Comparison of ENCODE assay signal across 8 cellular contexts in genomic region chr10:119543814-119544642, GRCh38. TPM values are rescaled to one million over a fixed set of nuclear protein-coding genes. Genes with fewer than 3 reads are reported as not detected.
DNase-seq lines count a peak whose midpoint lies in the region; ATAC-seq lines count a peak whose summit lies in the region.

No MANE protein-coding gene starts in this region.

- peak overlapping the region; percentile 79 for H3K4me3 Mint-ChIP-seq in activated CD4-positive, alpha-beta T cell treated with anti-CD3 and anti-CD28 coated beads, Interleukin-2, amount 10 ng/mL, durations not matched to agents 7 days and 5 days
- H3K4me3 Mint-ChIP-seq in activated CD4-positive, alpha-beta memory T cell treated with anti-CD3 and anti-CD28 coated beads, Interleukin-2, amount 10 ng/mL, durations not matched to agents 7 days and 5 days, result peak overlapping the region; percentile 78
- peak overlapping the region; percentile 75 for H3K4me3 Mint-ChIP-seq in stimulated activated memory B cell treated with anti-CD40 and anti-IgM and Interleukin-4, amounts not matched to agents 10 μg/mL and 1 μg/mL and 100 μg/mL, for 72 hours

- POLR2A ChIA-PET in activated CD4-positive, alpha-beta T cell treated with anti-CD3 and anti-CD28 coated beads, Interleukin-2, amount 10 ng/mL, durations not matched to agents 7 days and 5 days (lab: Charles Lee), result no interaction called here
- POLR2A ChIA-PET in activated CD4-positive, alpha-beta memory T cell treated with anti-CD3 and anti-CD28 coated beads, Interleukin-2, amount 10 ng/mL, durations not matched to agents 7 days and 5 days (lab: Charles Lee), result interaction anchor here (0.7 to 4.9 kb wide), 12 partner anchors 14 to 344 kb away, joined by 3 to 43 read pairs (median 7); partner anchors contain the start of genes BAG3 and GRK5

- no peak for ATAC-seq in stimulated activated memory B cell treated with anti-CD40 and anti-IgM and Interleukin-4, amounts not matched to agents 10 μg/mL and 1 μg/mL and 100 μg/mL, for 72 hours
- no peak for ATAC-seq in HG03432 (IDR thresholded peaks at IDR 0.05; ENCODE audit: unreplicated experiment)

- H3K9ac ChIP-seq in iPS-15b (ENCODE audit: low read depth, low read length), result no peak overlapping the region

- DNase-seq in activated CD4-positive, alpha-beta T cell treated with anti-CD3 and anti-CD28 coated beads, Interleukin-2, amount 10 ng/mL, durations not matched to agents 7 days and 5 days, result no peak
- DNase-seq in activated CD4-positive, alpha-beta T cell treated with anti-CD3 and anti-CD28 coated beads for 48 hours, result no peak
- no peak for DNase-seq in activated CD4-positive, alpha-beta memory T cell treated with anti-CD3 and anti-CD28 coated beads, Interleukin-2, amount 10 ng/mL, durations not matched to agents 7 days and 5 days
- DNase-seq in NOMO-1 treated with DMSO at 0.1 percent for 48 hours (lab: John Stamatoyannopoulos, UW; ENCODE audit: unreplicated experiment), result no peak
- no peak for DNase-seq in activated gamma-delta T cell treated with Interleukin-2 at 50 U/mL for 16 hours

- H3K9me3 Mint-ChIP-seq in activated CD4-positive, alpha-beta T cell treated with anti-CD3 and anti-CD28 coated beads, Interleukin-2, amount 10 ng/mL, durations not matched to agents 7 days and 5 days, result no peaks in the 10 kb centered on the region
- H3K9me3 Mint-ChIP-seq in activated CD4-positive, alpha-beta memory T cell treated with anti-CD3 and anti-CD28 coated beads, Interleukin-2, amount 10 ng/mL, durations not matched to agents 7 days and 5 days, result no peaks in the 10 kb centered on the region
- no peaks in the 10 kb centered on the region for H3K9me3 Mint-ChIP-seq in stimulated activated memory B cell treated with anti-CD40 and anti-IgM and Interleukin-4, amounts not matched to agents 10 μg/mL and 1 μg/mL and 100 μg/mL, for 72 hours

- CTCF ChIA-PET in activated CD4-positive, alpha-beta T cell treated with anti-CD3 and anti-CD28 coated beads, Interleukin-2, amount 10 ng/mL, durations not matched to agents 7 days and 5 days (lab: Charles Lee), result interaction anchor here (0.6 to 3.1 kb wide), 16 partner anchors 11 to 345 kb away, joined by 3 to 13 read pairs (median 6); no protein-coding TSS in a partner anchor
- CTCF ChIA-PET in activated CD4-positive, alpha-beta memory T cell treated with anti-CD3 and anti-CD28 coated beads, Interleukin-2, amount 10 ng/mL, durations not matched to agents 7 days and 5 days (lab: Charles Lee), result interaction anchor here (0.5 to 6.3 kb wide), 21 partner anchors 9 to 466 kb away, joined by 3 to 39 read pairs (median 5); partner anchors contain the start of gene GRK5

- no peaks in the 10 kb centered on the region for H3K9me3 ChIP-seq in iPS-15b (ENCODE audit: control insufficient read depth, insufficient read depth, low read length)

- H3K27me3 Mint-ChIP-seq in activated CD4-positive, alpha-beta T cell treated with anti-CD3 and anti-CD28 coated beads, Interleukin-2, amount 10 ng/mL, durations not matched to agents 7 days and 5 days, result peaks cover 19% of the 10 kb centered on the region
- peaks cover 34% of the 10 kb centered on the region for H3K27me3 Mint-ChIP-seq in activated CD4-positive, alpha-beta memory T cell treated with anti-CD3 and anti-CD28 coated beads, Interleukin-2, amount 10 ng/mL, durations not matched to agents 7 days and 5 days
- H3K27me3 Mint-ChIP-seq in stimulated activated memory B cell treated with anti-CD40 and anti-IgM and Interleukin-4, amounts not matched to agents 10 μg/mL and 1 μg/mL and 100 μg/mL, for 72 hours, result peaks cover 18% of the 10 kb centered on the region

- peaks cover 3% of the 10 kb centered on the region for H3K4me1 ChIP-seq in iPS-15b (ENCODE audit: control insufficient read depth, insufficient read depth, low read length)

- no peaks in the 10 kb centered on the region for H3K36me3 ChIP-seq in iPS-15b (ENCODE audit: control insufficient read depth, insufficient read depth, low read length)

- H3K36me3 Mint-ChIP-seq in activated CD4-positive, alpha-beta T cell treated with anti-CD3 and anti-CD28 coated beads, Interleukin-2, amount 10 ng/mL, durations not matched to agents 7 days and 5 days (ENCODE audit: low read depth), result peaks cover 7% of the 10 kb centered on the region
- peaks cover 10% of the 10 kb centered on the region for H3K36me3 Mint-ChIP-seq in activated CD4-positive, alpha-beta memory T cell treated with anti-CD3 and anti-CD28 coated beads, Interleukin-2, amount 10 ng/mL, durations not matched to agents 7 days and 5 days (ENCODE audit: low read depth)
- peaks cover 6% of the 10 kb centered on the region for H3K36me3 Mint-ChIP-seq in stimulated activated memory B cell treated with anti-CD40 and anti-IgM and Interleukin-4, amounts not matched to agents 10 μg/mL and 1 μg/mL and 100 μg/mL, for 72 hours

- peak overlapping the region; percentile 94 for H3K27ac Mint-ChIP-seq in activated CD4-positive, alpha-beta T cell treated with anti-CD3 and anti-CD28 coated beads, Interleukin-2, amount 10 ng/mL, durations not matched to agents 7 days and 5 days
- H3K27ac Mint-ChIP-seq in activated CD4-positive, alpha-beta memory T cell treated with anti-CD3 and anti-CD28 coated beads, Interleukin-2, amount 10 ng/mL, durations not matched to agents 7 days and 5 days, result peak overlapping the region; percentile 19
- peak overlapping the region; percentile 54 for H3K27ac Mint-ChIP-seq in stimulated activated memory B cell treated with anti-CD40 and anti-IgM and Interleukin-4, amounts not matched to agents 10 μg/mL and 1 μg/mL and 100 μg/mL, for 72 hours

- peak overlapping the region; percentile 76 for H3K4me3 ChIP-seq in iPS-15b (ENCODE audit: low read depth, low read length)

- H3K27me3 ChIP-seq in iPS-15b (ENCODE audit: control insufficient read depth, insufficient read depth, low read length), result peaks cover 25% of the 10 kb centered on the region

- H3K4me1 Mint-ChIP-seq in activated CD4-positive, alpha-beta T cell treated with anti-CD3 and anti-CD28 coated beads, Interleukin-2, amount 10 ng/mL, durations not matched to agents 7 days and 5 days, result peaks cover 25% of the 10 kb centered on the region
- H3K4me1 Mint-ChIP-seq in activated CD4-positive, alpha-beta memory T cell treated with anti-CD3 and anti-CD28 coated beads, Interleukin-2, amount 10 ng/mL, durations not matched to agents 7 days and 5 days, result peaks cover 37% of the 10 kb centered on the region
- peaks cover 37% of the 10 kb centered on the region for H3K4me1 Mint-ChIP-seq in stimulated activated memory B cell treated with anti-CD40 and anti-IgM and Interleukin-4, amounts not matched to agents 10 μg/mL and 1 μg/mL and 100 μg/mL, for 72 hours

RNA-seq across cellular contexts. Expression of gene RGS10, which starts 1.5 kb away (rescaled TPM):
- 100 to 1,000 TPM; 151 to 172 TPM for total RNA-seq in activated CD4-positive, alpha-beta T cell treated with anti-CD3 and anti-CD28 coated beads, Interleukin-2, amount 10 ng/mL, durations not matched to agents 7 days and 5 days
- total RNA-seq in activated CD4-positive, alpha-beta memory T cell treated with anti-CD3 and anti-CD28 coated beads, Interleukin-2, amount 10 ng/mL, durations not matched to agents 7 days and 5 days, result 100 to 1,000 TPM; 137 to 140 TPM

RNA-seq across cellular contexts. Expression of gene TIAL1, which starts 52.7 kb away (rescaled TPM):
- 100 to 1,000 TPM; 166 to 174 TPM for total RNA-seq in activated CD4-positive, alpha-beta T cell treated with anti-CD3 and anti-CD28 coated beads, Interleukin-2, amount 10 ng/mL, durations not matched to agents 7 days and 5 days
- 100 to 1,000 TPM; 168 to 170 TPM for total RNA-seq in activated CD4-positive, alpha-beta memory T cell treated with anti-CD3 and anti-CD28 coated beads, Interleukin-2, amount 10 ng/mL, durations not matched to agents 7 days and 5 days

Comparison
In these comparisons a context has a peak if more than half of its experiments do, and no peak if none do; other contexts are left out.
1. H3K27ac Mint-ChIP-seq: peak in every context shown above with its lines; median percentile 94 in activated CD4-positive, alpha-beta T cell treated with anti-CD3 and anti-CD28 coated beads, Interleukin-2, amount 10 ng/mL, durations not matched to agents 7 days and 5 days; 54 in stimulated activated memory B cell treated with anti-CD40 and anti-IgM and Interleukin-4, amounts not matched to agents 10 μg/mL and 1 μg/mL and 100 μg/mL, for 72 hours; 19 in activated CD4-positive, alpha-beta memory T cell treated with anti-CD3 and anti-CD28 coated beads, Interleukin-2, amount 10 ng/mL, durations not matched to agents 7 days and 5 days.